8 cellular contexts compared by ENCODE assay signal in the genomic region with DNA sequence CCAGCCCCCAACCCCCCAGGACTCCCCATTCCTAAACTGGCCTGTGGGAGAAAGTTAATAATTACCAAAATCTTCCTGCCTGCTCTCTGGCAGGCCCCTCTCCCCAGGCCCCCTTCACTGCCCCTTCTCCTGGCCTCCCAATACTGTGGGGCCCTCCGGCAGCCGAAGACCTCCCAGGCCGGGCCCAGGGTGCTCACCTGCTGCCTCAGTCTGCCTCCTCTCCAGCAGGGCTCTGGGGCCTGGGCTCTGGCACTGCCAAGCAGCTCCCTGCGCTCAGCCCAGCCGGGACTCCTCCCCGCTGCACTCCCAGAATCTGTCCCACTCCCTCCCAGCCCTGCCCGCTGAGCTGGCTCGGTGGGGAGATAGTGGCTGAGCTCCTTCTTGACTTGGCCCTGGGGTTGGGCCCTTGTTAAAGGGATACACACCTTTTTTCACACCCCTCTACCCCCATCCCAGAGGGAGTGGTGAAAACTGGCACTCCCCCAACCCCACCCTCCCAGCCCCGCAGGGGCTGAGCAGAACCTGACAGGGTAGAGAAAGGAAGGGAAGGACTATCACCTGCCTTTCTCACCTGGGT. TPM values are rescaled to one million over a fixed set of nuclear protein-coding genes. Genes with fewer than 3 reads are reported as not detected.
DNase-seq lines count a peak whose midpoint lies in the region; ATAC-seq and TF ChIP-seq lines count a peak whose summit lies in the region.

A gene with protein sequence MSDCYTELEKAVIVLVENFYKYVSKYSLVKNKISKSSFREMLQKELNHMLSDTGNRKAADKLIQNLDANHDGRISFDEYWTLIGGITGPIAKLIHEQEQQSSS (minus strand): TSS at position 383 of the 577 bp plus-strand sequence. CDS start 4,986 bp downstream, outside the sequence.

- H3K4me3 ChIP-seq in HUES64 (ENCODE audit: low read length) (peak within 1 kb of the TSS; percentile 45), colonic mucosa (peak within 1 kb of the TSS; percentile 63), suprapubic skin (peak within 1 kb of the TSS; percentile 70)

- intact Hi-C loops in colonic mucosa (cut with DNase I): no loop called here

- TF ChIP-seq CTCF in colonic mucosa (IDR thresholded peaks at IDR 0.05) (no peak), suprapubic skin (IDR thresholded peaks at IDR 0.05) (no peak)

- 19% methylated on average over 8 of the region's 9 CpGs for WGBS in HUES64
- 12% methylated on average over 6 of the region's 9 CpGs for WGBS in suprapubic skin

- peaks cover 38% of the 10 kb centered on the region for H3K4me1 ChIP-seq in HUES64 (ENCODE audit: insufficient read depth, low read length)
- peaks cover 22% of the 10 kb centered on the region for H3K4me1 ChIP-seq in colonic mucosa
- peaks cover 88% of the 10 kb centered on the region for H3K4me1 ChIP-seq in suprapubic skin

- H3K9ac ChIP-seq in HUES64 (ENCODE audit: low read depth, low read length): peak within 1 kb of the TSS; percentile 25
- H3K9ac ChIP-seq in colonic mucosa (ENCODE audit: low read depth in 2 of 2, low read length in 2 of 2): peak within 1 kb of the TSS; percentile 89

- H3K9me3 ChIP-seq in HUES64 (ENCODE audit: insufficient read depth, low read depth, low read length): no peaks in the 10 kb centered on the region
- no peaks in the 10 kb centered on the region for H3K9me3 ChIP-seq in colonic mucosa
- no peaks in the 10 kb centered on the region for H3K9me3 ChIP-seq in suprapubic skin

- H3K27ac ChIP-seq in HUES64 (ENCODE audit: low read depth, low read length) (no peak within 1 kb of the TSS), colonic mucosa (peak within 1 kb of the TSS; percentile 94), suprapubic skin (peak within 1 kb of the TSS; percentile 94)

- DNase-seq in colonic mucosa (peak; percentile 96), left lobe of liver (ENCODE audit: low spot score) (peak; percentile 87), suprapubic skin (ENCODE audit: low spot score in 2 of 2) (peak; percentile 90), GF-D8 (lab: John Stamatoyannopoulos, UW) (no peak), T-helper 1 cell (no peak), NCI-H1092 treated with DMSO at 0.1 percent for 48 hours (lab: John Stamatoyannopoulos, UW) (no peak)

- TF ChIP-seq POLR2A in suprapubic skin (IDR thresholded peaks at IDR 0.05): peak in 1 of 2 donors; percentile 59

- no peaks in the 10 kb centered on the region for H3K27me3 ChIP-seq in HUES64 (ENCODE audit: insufficient read depth, low read length)
- H3K27me3 ChIP-seq in colonic mucosa: no peaks in the 10 kb centered on the region
- no peaks in the 10 kb centered on the region for H3K27me3 ChIP-seq in suprapubic skin

- no peaks in the 10 kb centered on the region; the same call in 1 of the 2 replicates for H3K36me3 ChIP-seq in HUES64 (ENCODE audit: insufficient read depth, low read length)
- no peaks in the 10 kb centered on the region for H3K36me3 ChIP-seq in colonic mucosa
- no peaks in the 10 kb centered on the region for H3K36me3 ChIP-seq in suprapubic skin

- TF ChIP-seq EP300 in suprapubic skin (IDR thresholded peaks at IDR 0.05): no peak

- ATAC-seq in left lobe of liver (peak; percentile 67), GM18861 (IDR thresholded peaks at IDR 0.05; ENCODE audit: unreplicated experiment) (no peak)

RNA-seq across cellular contexts. Expression of the gene that starts here (rescaled TPM):
- polyA plus RNA-seq in HUES64 (2013, experiment 1 of 2): 17.2 TPM
- polyA plus RNA-seq in HUES64 (2013, experiment 2 of 2): 21.2 TPM
- 100 to 1,000 TPM; 232 to 288 TPM for total RNA-seq in colonic mucosa
- total RNA-seq in left lobe of liver: 57.4 TPM
- 100 to 1,000 TPM; 133 to 668 (median 414) TPM for total RNA-seq in suprapubic skin

Comparison
In these comparisons a context has a peak if more than half of its experiments do, and no peak if none do; other contexts are left out.
1. DNase-seq: peak in colonic mucosa (single experiment), left lobe of liver (single experiment) and suprapubic skin (2 of 2); none in GF-D8 (single experiment), T-helper 1 cell (0 of 5) and NCI-H1092 treated with DMSO at 0.1 percent for 48 hours (single experiment).
2. Peak in every context shown above with its lines, with median percentiles within 50 percentile points of each other: H3K4me3 ChIP-seq.